ENCODE assay signal across 17 cellular contexts in the genomic region with DNA sequence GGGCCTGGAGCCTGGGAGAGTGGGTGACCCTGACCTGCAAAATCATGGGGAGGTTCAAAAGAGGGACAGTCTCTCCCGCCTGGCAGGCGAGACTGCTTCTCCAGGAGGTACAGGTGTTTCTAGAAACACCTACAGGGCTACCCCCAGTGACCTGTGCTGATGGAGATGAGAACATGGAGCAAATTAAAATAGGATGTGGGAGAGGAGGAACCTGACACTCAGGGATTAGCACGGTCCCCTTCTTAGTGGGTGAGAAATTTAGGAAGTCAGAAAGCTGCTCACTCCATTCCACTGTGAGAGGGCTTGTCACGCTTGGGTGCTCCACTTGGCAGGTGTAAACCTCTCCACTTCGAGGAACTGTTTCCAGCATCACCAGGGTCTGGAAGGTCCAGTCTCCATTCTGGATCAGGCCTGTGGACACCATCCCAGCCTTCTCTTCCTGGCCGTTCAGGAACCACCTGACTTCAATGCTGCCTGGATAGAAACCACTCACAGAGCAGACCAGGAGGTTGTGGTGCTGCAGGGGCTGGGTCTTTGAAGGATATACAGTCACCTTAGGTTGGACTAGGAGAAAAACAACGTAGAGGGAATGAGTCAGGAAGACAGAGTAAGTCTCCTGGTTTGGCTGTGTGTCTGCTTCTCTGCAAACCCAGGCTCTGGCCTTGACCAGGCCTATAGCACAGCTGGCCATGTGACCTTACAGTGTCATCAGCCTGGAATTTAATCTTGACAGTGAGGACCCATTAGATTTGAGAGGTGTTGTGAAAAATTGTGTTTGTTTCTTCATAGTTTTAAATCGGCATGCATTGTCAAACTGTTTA. TPM values are rescaled to one million over a fixed set of nuclear protein-coding genes. Genes with fewer than 3 reads are reported as not detected.
"Had no signal": no experiment of that assay in that cellular context is flagged by ENCODE, and none has a peak within 500 bp of the region (broad histone marks: within the 10 kb centered on the region; RNA-seq: fewer than 3 reads in every experiment).

No MANE protein-coding gene starts in this region.

- H3K4me1 ChIP-seq: esophagus squamous epithelium, testis had no signal

- H3K9me3 ChIP-seq: esophagus squamous epithelium, testis had no signal

- DNase-seq: activated CD4-positive, alpha-beta T cell treated with anti-CD3 and anti-CD28 coated beads, Interleukin-2, amount 10 ng/mL, durations not matched to agents 7 days and 5 days; activated CD4-positive, CD25-positive, alpha-beta regulatory T cell; activated CD8-positive, alpha-beta memory T cell treated with anti-CD3 and anti-CD28 coated beads for 24 hours; activated T-cell treated with anti-CD3 and anti-CD28 coated beads, Interleukin-2, amount 50 U/mL, for 1 hour; aorta; esophagus squamous epithelium; foreskin fibroblast; left ventricle myocardium superior; mesendoderm; stimulated activated CD4-positive, alpha-beta T cell treated with anti-CD3 and anti-CD28 coated beads, Interleukin-2, amount 100 ng/mL, for 48 hours; stimulated activated naive CD8-positive, alpha-beta T cell treated with anti-CD3 and anti-CD28 coated beads, Interleukin-15, amount 100 ng/mL, for 72 hours; testis had no signal

- ATAC-seq: activated naive CD4-positive, alpha-beta T cell treated with anti-CD3 and anti-CD28 coated beads, Interleukin-2, amount 50 U/mL, for 72 hours; left ventricle myocardium superior; stimulated activated naive CD8-positive, alpha-beta T cell treated with anti-CD3 and anti-CD28 coated beads, Interleukin-15, amount 100 ng/mL, for 72 hours had no signal

- H3K36me3 ChIP-seq: esophagus squamous epithelium had no signal

- H3K4me3 ChIP-seq: esophagus squamous epithelium, testis had no signal

- H3K4me3 Mint-ChIP-seq: activated CD4-positive, alpha-beta T cell treated with anti-CD3 and anti-CD28 coated beads, Interleukin-2, amount 10 ng/mL, durations not matched to agents 7 days and 5 days; neural crest cell; stimulated activated naive CD8-positive, alpha-beta T cell treated with anti-CD3 and anti-CD28 coated beads, Interleukin-15, amount 100 ng/mL, for 72 hours had no signal

- H3K27ac Mint-ChIP-seq: activated CD4-positive, alpha-beta T cell treated with anti-CD3 and anti-CD28 coated beads, Interleukin-2, amount 10 ng/mL, durations not matched to agents 7 days and 5 days; activated naive CD4-positive, alpha-beta T cell treated with anti-CD3 and anti-CD28 coated beads, Interleukin-2, amount 50 U/mL, for 72 hours; stimulated activated naive CD8-positive, alpha-beta T cell treated with anti-CD3 and anti-CD28 coated beads, Interleukin-15, amount 100 ng/mL, for 72 hours had no signal

- H3K27ac ChIP-seq: esophagus squamous epithelium, testis had no signal

- H3K27me3 ChIP-seq: esophagus squamous epithelium, testis had no signal

- H3K9me3 Mint-ChIP-seq: activated CD4-positive, alpha-beta T cell treated with anti-CD3 and anti-CD28 coated beads, Interleukin-2, amount 10 ng/mL, durations not matched to agents 7 days and 5 days; activated naive CD4-positive, alpha-beta T cell treated with anti-CD3 and anti-CD28 coated beads, Interleukin-2, amount 50 U/mL, for 72 hours; stimulated activated naive CD8-positive, alpha-beta T cell treated with anti-CD3 and anti-CD28 coated beads, Interleukin-15, amount 100 ng/mL, for 72 hours had no signal

- FAIRE-seq: keratinocyte, urothelium cell line had no signal

- H3K36me3 Mint-ChIP-seq: activated naive CD4-positive, alpha-beta T cell treated with anti-CD3 and anti-CD28 coated beads, Interleukin-2, amount 50 U/mL, for 72 hours had no signal

RNA-seq across cellular contexts. Expression of gene HLA-DRB1, which starts 8.2 kb away (rescaled TPM):
- total RNA-seq: osteocyte had no signal

RNA-seq across cellular contexts. Expression of gene HLA-DRB5, which starts 51.4 kb away (rescaled TPM):
- total RNA-seq: neural crest cell, osteocyte had no signal
- polyA plus RNA-seq: keratinocyte had no signal

RNA-seq across cellular contexts. Expression of gene HLA-DQA1, which starts 55.7 kb away (rescaled TPM):
- total RNA-seq: neural crest cell, osteocyte had no signal
- polyA plus RNA-seq: keratinocyte had no signal
